22 cellular contexts compared by ENCODE assay signal in the genomic region with DNA sequence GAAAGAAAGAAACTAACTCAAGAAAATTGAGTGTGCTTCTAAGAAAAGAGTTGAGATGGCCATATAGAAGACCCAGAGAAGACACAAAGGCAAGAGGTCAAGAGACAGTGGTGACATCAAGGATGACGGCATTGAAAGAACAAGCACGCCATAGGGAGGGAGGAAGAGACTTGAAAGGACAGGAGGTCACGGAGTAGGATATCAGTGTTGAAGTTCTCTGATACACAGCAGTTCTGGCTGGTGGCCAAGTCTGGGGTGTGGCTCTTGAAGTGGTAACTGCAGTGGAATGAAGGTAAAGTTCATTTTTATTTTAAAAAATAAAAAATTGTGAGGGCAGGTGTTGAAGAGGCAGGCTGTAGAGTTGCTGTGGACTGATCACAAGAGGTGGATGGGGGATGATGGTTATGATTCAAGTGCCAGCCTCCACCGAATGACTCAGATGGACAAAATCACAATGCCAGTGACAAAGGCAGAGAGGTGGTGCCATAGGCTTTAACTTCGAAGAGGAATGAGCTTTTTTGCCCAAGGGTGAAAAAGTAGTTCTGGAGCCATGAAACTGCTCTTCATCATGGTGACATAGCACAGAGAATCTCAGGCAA. TPM values are rescaled to one million over a fixed set of nuclear protein-coding genes. Genes with fewer than 3 reads are reported as not detected.
A peak's percentile ranks its signal among the peaks of the same experiment; 100 is the strongest.
DNase-seq lines count a peak whose midpoint lies in the region; ATAC-seq and TF ChIP-seq lines count a peak whose summit lies in the region.
"Had no signal": no experiment of that assay in that cellular context is flagged by ENCODE, and none has a peak within 500 bp of the region (broad histone marks: within the 10 kb centered on the region; RNA-seq: fewer than 3 reads in every experiment).

No MANE protein-coding gene starts in this region.

- no peak for TF ChIP-seq EP300 in stomach (IDR thresholded peaks at IDR 0.05)

- no peaks in the 10 kb centered on the region for H3K27me3 ChIP-seq in Peyer's patch
- H3K27me3 ChIP-seq in stomach, result no peaks in the 10 kb centered on the region
- H3K27me3 ChIP-seq: MG63, spleen, uterus had no signal

- TF ChIP-seq CTCF in Peyer's patch (IDR thresholded peaks at IDR 0.05), result peak in 1 of 6 experiments; percentile 19
- TF ChIP-seq CTCF in epithelial cell of esophagus (IDR thresholded peaks at IDR 0.05; ENCODE audit: insufficient read depth, low read depth, low read length, missing control alignments), result no peak
- TF ChIP-seq CTCF in stomach (IDR thresholded peaks at IDR 0.05), result no peak

- intact Hi-C loops in stomach (cut with DNase I; ENCODE audit: low total_unique reads), result no loop called here

- 43 to 69% (median 57%) methylated on average over 5 of the region's 5 CpGs for WGBS in stomach, 5 donors

- peak; percentile 8 for DNase-seq in NCI-H2196 (lab: John Stamatoyannopoulos, UW; ENCODE audit: unreplicated experiment)
- no peak for DNase-seq in NCI-H2196 treated with DMSO at 0.1 percent for 48 hours (lab: John Stamatoyannopoulos, UW; ENCODE audit: unreplicated experiment)
- DNase-seq in Peyer's patch, result peak; percentile 21 to 92 (median 88)
- DNase-seq in epithelial cell of esophagus (ENCODE audit: low read depth), result peak; percentile 58
- DNase-seq in stomach, result peak; percentile 71
- DNase-seq in GM19238 (ENCODE audit: insufficient read length, low spot score), result no peak
- no peak for DNase-seq in NCI-H1092 (lab: John Stamatoyannopoulos, UW)
- DNase-seq: activated CD4-positive, alpha-beta T cell treated with anti-CD3 and anti-CD28 coated beads, Interleukin-2, amount 10 ng/mL, durations not matched to agents 7 days and 5 days; activated naive CD8-positive, alpha-beta T cell treated with anti-CD3 and anti-CD28 coated beads, Interleukin-2, amount 10 ng/mL, durations not matched to agents 7 days and 5 days; HCEC 1CT; heart left ventricle; MG63; NCI-H1436; NCI-H2227 treated with DMSO at 0.1 percent for 48 hours; SHP77 treated with DMSO at 0.1 percent for 48 hours; spleen; uterus had no signal

- ATAC-seq in GM21786 (IDR thresholded peaks at IDR 0.05; ENCODE audit: unreplicated experiment), result no peak
- ATAC-seq: activated T-helper 17 cell treated with anti-CD3 and anti-CD28 coated beads, Interleukin-2, amount 50 U/mL, for 72 hours; heart left ventricle had no signal

- H3K27ac ChIP-seq in Peyer's patch (peak overlapping the region in 1 of 4 donors; percentile 38), stomach (no peak overlapping the region)
- H3K27ac ChIP-seq: heart left ventricle, neutrophil, spleen, uterus had no signal

- TF ChIP-seq POLR2A in Peyer's patch (IDR thresholded peaks at IDR 0.05) (no peak), stomach (IDR thresholded peaks at IDR 0.05) (no peak)

- H3K9me3 ChIP-seq in Peyer's patch (no peaks in the 10 kb centered on the region), stomach (no peaks in the 10 kb centered on the region)
- H3K9me3 ChIP-seq: heart left ventricle, MG63, neutrophil, spleen, uterus had no signal

- H3K4me1 ChIP-seq in Peyer's patch (peaks cover 0 to 19% (median 0%) of the 10 kb centered on the region in 4 donors), stomach (peaks cover 9 to 43% (median 23%) of the 10 kb centered on the region in 4 donors)
- H3K4me1 ChIP-seq: spleen, uterus had no signal

- H3K36me3 ChIP-seq in Peyer's patch, result no peaks in the 10 kb centered on the region
- H3K36me3 ChIP-seq in stomach, result no peaks in the 10 kb centered on the region
- H3K36me3 ChIP-seq: heart left ventricle, MG63, neutrophil, spleen, uterus had no signal

- H3K4me3 ChIP-seq in Peyer's patch (no peak overlapping the region), epithelial cell of esophagus (ENCODE audit: low read length) (no peak overlapping the region), stomach (no peak overlapping the region)
- H3K4me3 ChIP-seq: heart left ventricle, lung, MG63, spleen, uterus had no signal

RNA-seq across cellular contexts. Expression of gene BMP2, which starts 53.2 kb away (rescaled TPM):
- 10 to 100 TPM; 16.5 to 29.8 (median 28.4) TPM for total RNA-seq in Peyer's patch
- total RNA-seq in stomach, result 10 to 100 TPM in 4 of 5 donors, 1 to 10 TPM in 1; 1.2 to 57.9 (median 32.9) TPM
- polyA plus RNA-seq in stomach, result 10 to 100 TPM in 1 of 3 donors, 1 to 10 TPM in 2; 4.2 to 10.4 (median 8.0) TPM
- total RNA-seq: A673; activated CD4-positive, alpha-beta T cell treated with anti-CD3 and anti-CD28 coated beads, Interleukin-2, amount 10 ng/mL, durations not matched to agents 7 days and 5 days; activated naive CD8-positive, alpha-beta T cell treated with anti-CD3 and anti-CD28 coated beads, Interleukin-2, amount 10 ng/mL, durations not matched to agents 7 days and 5 days; activated T-helper 17 cell treated with anti-CD3 and anti-CD28 coated beads, Interleukin-2, amount 50 U/mL, for 72 hours had no signal

Comparison
In these comparisons a context has a peak if more than half of its experiments do, and no peak if none do; other contexts are left out.
1. DNase-seq: peak in NCI-H2196 (single experiment), Peyer's patch (3 of 3), epithelial cell of esophagus (single experiment) and stomach (single experiment); none in NCI-H2196 treated with DMSO at 0.1 percent for 48 hours (single experiment), GM19238 (single experiment) and NCI-H1092 (single experiment).